15 cellular contexts compared by ENCODE assay signal in genomic region chr6:105759946-105760345, GRCh38.
DNase-seq lines count a peak whose midpoint lies in the region; ATAC-seq and TF ChIP-seq lines count a peak whose summit lies in the region.
"Had no signal": no experiment of that assay in that cellular context is flagged by ENCODE, and none has a peak within 500 bp of the region (broad histone marks: within the 10 kb centered on the region; RNA-seq: fewer than 3 reads in every experiment).

No MANE protein-coding gene starts in this region.

- H3K9me3 Mint-ChIP-seq in chondrocyte (ENCODE audit: low read depth) = no peaks in the 10 kb centered on the region
- H3K9me3 Mint-ChIP-seq: neural crest cell had no signal

- TF ChIP-seq CTCF in 22Rv1 (IDR thresholded peaks at IDR 0.05) = no peak
- no peak for TF ChIP-seq CTCF in chondrocyte (IDR thresholded peaks at IDR 0.05)

- no peak overlapping the region for H3K4me3 ChIP-seq in SJCRH30
- H3K4me3 ChIP-seq: transverse colon had no signal

- no peaks in the 10 kb centered on the region for H3K4me1 ChIP-seq in SJCRH30

- no peaks in the 10 kb centered on the region for H3K9me3 ChIP-seq in SJCRH30 (replicated peaks)
- H3K9me3 ChIP-seq: transverse colon had no signal

- no peaks in the 10 kb centered on the region for H3K36me3 ChIP-seq in SJCRH30
- H3K36me3 ChIP-seq: transverse colon had no signal

- H3K27ac Mint-ChIP-seq in chondrocyte (ENCODE audit: unreplicated experiment) = no peak overlapping the region
- H3K27ac Mint-ChIP-seq: activated naive CD8-positive, alpha-beta T cell; IgD-negative memory B cell had no signal

- ATAC-seq in HG03457 (IDR thresholded peaks at IDR 0.05; ENCODE audit: unreplicated experiment) = no peak
- ATAC-seq: left ventricle myocardium superior had no signal

- H3K27ac ChIP-seq in 22Rv1 = peak overlapping the region; percentile 22; the same call in 1 of the 2 replicates
- H3K27ac ChIP-seq in SJCRH30 = no peak overlapping the region

- H3K4me1 Mint-ChIP-seq in chondrocyte (ENCODE audit: low read depth) = peaks cover 4% of the 10 kb centered on the region
- H3K4me1 Mint-ChIP-seq: neural crest cell had no signal

- H3K4me3 Mint-ChIP-seq in chondrocyte (ENCODE audit: unreplicated experiment) = no peak overlapping the region
- H3K4me3 Mint-ChIP-seq: activated naive CD8-positive, alpha-beta T cell; neural crest cell had no signal

- H3K36me3 Mint-ChIP-seq in chondrocyte (ENCODE audit: low read depth) = no peaks in the 10 kb centered on the region

- peaks cover 12% of the 10 kb centered on the region for H3K27me3 Mint-ChIP-seq in chondrocyte (ENCODE audit: low read depth)

- DNase-seq in H4 (ENCODE audit: low spot score) (peak; percentile 50), astrocyte of the hippocampus (ENCODE audit: low read depth, low spot score) (peak; percentile 77), glomerular visceral epithelial cell (ENCODE audit: extremely low spot score) (peak; percentile 9), SJCRH30 (no peak), nucleus accumbens (lab: John Stamatoyannopoulos, UW) (no peak), chondrocyte (ENCODE audit: low spot score) (no peak)
- DNase-seq: DND-41, left ventricle myocardium superior, SIG-M5, transverse colon had no signal

- no peaks in the 10 kb centered on the region for H3K27me3 ChIP-seq in SJCRH30
- H3K27me3 ChIP-seq: transverse colon had no signal

Comparison
In these comparisons a context has a peak if more than half of its experiments do, and no peak if none do; other contexts are left out.
1. DNase-seq: peak in H4 (single experiment), astrocyte of the hippocampus (single experiment) and glomerular visceral epithelial cell (single experiment); none in SJCRH30 (0 of 2), nucleus accumbens (0 of 56) and chondrocyte (single experiment).